2 cellular contexts compared by ENCODE assay signal in genomic region chr9:124725068-124725452, GRCh38.
A peak's percentile ranks its signal among the peaks of the same experiment; 100 is the strongest.
TF ChIP-seq lines count a peak whose summit lies in the region.

No MANE protein-coding gene starts in this region.

TF ChIP-seq in IMR-90, 13 proteins besides CTCF, POLR2A, EP300 and RAD21:
- TF ChIP-seq CHD1 (IDR thresholded peaks at IDR 0.05; ENCODE audit: low read depth, low read length), result no peak
- TF ChIP-seq MAZ (IDR thresholded peaks at IDR 0.05; ENCODE audit: borderline replicate concordance, low read depth, low read length), result no peak
- TF ChIP-seq CEBPB (IDR thresholded peaks at IDR 0.05; ENCODE audit: low read depth, low read length), result no peak

TF ChIP-seq in K562, 482 proteins besides CTCF, POLR2A, EP300 and RAD21:
- TF ChIP-seq NR2C2 (CRISPR knock-in tag; IDR thresholded peaks at IDR 0.05) (no peak), NR2C2 (tag; IDR thresholded peaks at IDR 0.05) (0 out of 2 replicates have a peak, but pooled peaks have one; percentile 5), ZNF75A (CRISPR knock-in tag; IDR thresholded peaks at IDR 0.05) (no peak), ZNF407 (IDR thresholded peaks at IDR 0.05; ENCODE audit: low read depth) (no peak), MXD1 (CRISPR knock-in tag; IDR thresholded peaks at IDR 0.05; ENCODE audit: borderline replicate concordance, poor library complexity, severe bottlenecking) (no peak), ESRRA (IDR thresholded peaks at IDR 0.05; ENCODE audit: borderline replicate concordance, low read depth) (peak; percentile 72), NBN (IDR thresholded peaks at IDR 0.05; ENCODE audit: low read depth) (no peak), ZNF24 (IDR thresholded peaks at IDR 0.05) (no peak)
- TF ChIP-seq, protein P1, sequence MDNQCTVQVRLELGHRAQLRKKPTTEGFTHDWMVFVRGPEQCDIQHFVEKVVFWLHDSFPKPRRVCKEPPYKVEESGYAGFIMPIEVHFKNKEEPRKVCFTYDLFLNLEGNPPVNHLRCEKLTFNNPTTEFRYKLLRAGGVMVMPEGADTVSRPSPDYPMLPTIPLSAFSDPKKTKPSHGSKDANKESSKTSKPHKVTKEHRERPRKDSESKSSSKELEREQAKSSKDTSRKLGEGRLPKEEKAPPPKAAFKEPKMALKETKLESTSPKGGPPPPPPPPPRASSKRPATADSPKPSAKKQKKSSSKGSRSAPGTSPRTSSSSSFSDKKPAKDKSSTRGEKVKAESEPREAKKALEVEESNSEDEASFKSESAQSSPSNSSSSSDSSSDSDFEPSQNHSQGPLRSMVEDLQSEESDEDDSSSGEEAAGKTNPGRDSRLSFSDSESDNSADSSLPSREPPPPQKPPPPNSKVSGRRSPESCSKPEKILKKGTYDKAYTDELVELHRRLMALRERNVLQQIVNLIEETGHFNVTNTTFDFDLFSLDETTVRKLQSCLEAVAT (IDR thresholded peaks at IDR 0.05), result no peak
